Comparison of ENCODE assay signal across 8 cellular contexts in the genomic region with DNA sequence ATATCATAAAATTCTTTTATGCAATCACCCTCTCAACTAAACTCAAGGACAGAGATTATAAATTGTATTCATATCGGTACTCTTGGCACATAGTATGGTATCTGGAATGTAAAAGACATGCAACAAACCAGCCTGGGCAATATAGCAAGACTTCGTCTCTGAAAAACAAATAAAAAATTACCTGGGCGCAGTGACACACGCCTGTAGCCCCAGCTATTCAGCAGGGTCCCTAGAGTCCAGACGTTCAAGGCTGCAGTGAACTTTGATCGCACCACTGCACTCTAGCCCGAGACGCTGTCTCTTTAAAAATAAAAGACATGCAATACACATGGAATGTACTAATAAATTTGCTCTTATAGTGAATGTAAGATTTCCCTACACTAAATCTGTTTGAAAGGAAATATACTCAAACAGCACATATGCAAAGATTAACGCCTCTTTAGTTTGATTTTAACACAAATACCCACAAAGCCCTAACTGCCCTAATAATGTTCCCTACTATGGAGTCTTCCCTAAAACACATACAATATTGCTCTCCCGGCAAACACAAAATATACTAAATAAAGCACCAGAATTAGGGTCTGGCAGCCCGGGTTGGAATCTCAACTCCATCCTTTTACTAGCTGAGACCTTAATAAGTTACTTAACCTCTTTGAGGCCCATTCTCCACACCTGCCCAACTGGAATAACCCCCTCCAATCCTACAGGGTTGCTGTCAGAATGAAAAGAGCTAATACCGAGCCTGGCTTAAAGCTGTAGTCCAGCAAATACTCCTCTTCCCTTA. TPM values are rescaled to one million over a fixed set of nuclear protein-coding genes. Genes with fewer than 3 reads are reported as not detected.
A peak's percentile ranks its signal among the peaks of the same experiment; 100 is the strongest.
DNase-seq lines count a peak whose midpoint lies in the region; ATAC-seq, FAIRE-seq and TF ChIP-seq lines count a peak whose summit lies in the region.

No MANE protein-coding gene starts in this region.

- RAD21 ChIA-PET in GM12878 (lab: Charles Lee; ENCODE audit: unreplicated experiment): interaction anchor here (1.0 to 1.6 kb wide), 6 partner anchors 9 to 551 kb away, joined by 3 to 4 read pairs (median 3); no protein-coding TSS in a partner anchor

- TF ChIP-seq CTCF in GM12878 (IDR thresholded peaks at IDR 0.05 in 2 of 3, conservative IDR thresholded peaks at IDR 0.05 in 1 of 3; ENCODE audit: control insufficient read depth in 2 of 3, extremely low read depth in 1 of 3, insufficient read depth in 1 of 3, low read depth in 3 of 3, low read length in 3 of 3) (no peak), lower lobe of right lung (IDR thresholded peaks at IDR 0.05) (no peak), GM13976 (IDR thresholded peaks at IDR 0.05; ENCODE audit: borderline replicate concordance, control extremely low read depth, extremely low read depth, insufficient read depth, missing control alignments) (no peak)

- no peaks in the 10 kb centered on the region for H3K27me3 Mint-ChIP-seq in stimulated activated naive CD8-positive, alpha-beta T cell treated with anti-CD3 and anti-CD28 coated beads, Interleukin-15, Interleukin-2, amounts not matched to agents 100 ng/mL and 50 ng/mL, for 24 hours

- H3K4me1 Mint-ChIP-seq in stimulated activated naive CD8-positive, alpha-beta T cell treated with anti-CD3 and anti-CD28 coated beads, Interleukin-15, Interleukin-2, amounts not matched to agents 100 ng/mL and 50 ng/mL, for 24 hours (ENCODE audit: low read depth): peaks cover 49% of the 10 kb centered on the region

- H3K36me3 Mint-ChIP-seq in stimulated activated naive CD8-positive, alpha-beta T cell treated with anti-CD3 and anti-CD28 coated beads, Interleukin-15, Interleukin-2, amounts not matched to agents 100 ng/mL and 50 ng/mL, for 24 hours (ENCODE audit: low read depth): peaks cover 13% of the 10 kb centered on the region

- no peak for DNase-seq in stimulated activated naive CD8-positive, alpha-beta T cell treated with anti-CD3 and anti-CD28 coated beads, Interleukin-15, Interleukin-2, amounts not matched to agents 100 U/mL and 50 U/mL, for 24 hours
- no peak for DNase-seq in GM12878 (ENCODE audit: low read depth, low spot score)
- no peak for DNase-seq in lower lobe of right lung
- no peak for DNase-seq in NCI-H1417 treated with DMSO at 0.1 percent for 48 hours (lab: John Stamatoyannopoulos, UW)
- DNase-seq in GM13976 (ENCODE audit: low spot score): no peak

- CTCF ChIA-PET in GM12878 (lab: Yijun Ruan, JAX): interaction anchor here (1.2 to 1.6 kb wide), 3 partner anchors 9 to 531 kb away, joined by 3 to 5 read pairs (median 4); no protein-coding TSS in a partner anchor

- BruUV-seq in GM12878 (replicated peaks; lab: Mats Ljungman, UMichigan): no TSS peak

- H3K27ac ChIP-seq in GM12878 (ENCODE audit: control insufficient read depth, insufficient read depth) (peak overlapping the region; percentile 71), lower lobe of right lung (peak overlapping the region; percentile 85)

- WGBS in GM12878 (ENCODE audit: insufficient coverage, insufficient replicate concordance, low lambda C conversion rate, missing lambda C conversion rate): 79% methylated on average over 12 of the region's 12 CpGs

- no peaks in the 10 kb centered on the region; the same call in 2 of the 3 replicates for H3K9me3 ChIP-seq in GM12878 (replicated peaks; ENCODE audit: control insufficient read depth, insufficient read depth, low read length)
- H3K9me3 ChIP-seq in lower lobe of right lung: no peaks in the 10 kb centered on the region

- H3K9ac ChIP-seq in GM12878 (ENCODE audit: control insufficient read depth, insufficient read depth, low read length): peak overlapping the region; percentile 88

- TF ChIP-seq POLR2A in GM12878 (IDR thresholded peaks at IDR 0.05; ENCODE audit: low read depth, low read length): no peak

- peak overlapping the region; percentile 82 for H2AFZ ChIP-seq in GM12878 (ENCODE audit: control insufficient read depth, low read depth, low read length)

- no peak for TF ChIP-seq RAD21 in GM12878 (IDR thresholded peaks at IDR 0.05; ENCODE audit: insufficient read depth, low read depth, low read length)

- H3K4me1 ChIP-seq in GM12878 (ENCODE audit: control insufficient read depth, insufficient read depth, low read length) (no peaks in the 10 kb centered on the region), lower lobe of right lung (peaks cover 14% of the 10 kb centered on the region)

- ATAC-seq in stimulated activated naive CD8-positive, alpha-beta T cell treated with anti-CD3 and anti-CD28 coated beads, Interleukin-15, Interleukin-2, amounts not matched to agents 100 U/mL and 50 U/mL, for 24 hours: no peak
- no peak for ATAC-seq in GM12878
- peak in 1 of 2 donors; percentile 21 for ATAC-seq in lower lobe of right lung
- ATAC-seq in GM21447 (IDR thresholded peaks at IDR 0.05; ENCODE audit: unreplicated experiment): no peak
- ATAC-seq in GM18519 (IDR thresholded peaks at IDR 0.05; ENCODE audit: low FRiP score, unreplicated experiment): no peak

- no peak for FAIRE-seq in GM12878 (lab: Jason Lieb, UNC)

- POLR2A ChIA-PET in GM12878 (lab: Charles Lee): interaction anchor here (0.6 to 1.6 kb wide), 10 partner anchors 10 to 879 kb away, joined by 3 to 8 read pairs (median 4); partner anchors contain the start of gene MAP2K6

- peak overlapping the region; percentile 72 for H3K4me2 ChIP-seq in GM12878 (ENCODE audit: control insufficient read depth, insufficient read depth)

- peak overlapping the region; percentile 93 for H3K4me3 Mint-ChIP-seq in stimulated activated naive CD8-positive, alpha-beta T cell treated with anti-CD3 and anti-CD28 coated beads, Interleukin-15, Interleukin-2, amounts not matched to agents 100 ng/mL and 50 ng/mL, for 24 hours

- H3K9me3 Mint-ChIP-seq in stimulated activated naive CD8-positive, alpha-beta T cell treated with anti-CD3 and anti-CD28 coated beads, Interleukin-15, Interleukin-2, amounts not matched to agents 100 ng/mL and 50 ng/mL, for 24 hours: no peaks in the 10 kb centered on the region

- SMC1A ChIA-PET in GM12878 (lab: Charles Lee; ENCODE audit: uncharacterized antibody, unreplicated experiment): interaction anchor here (0.8 to 3.6 kb wide), 7 partner anchors 12 to 177 kb away, joined by 3 to 24 read pairs (median 4); partner anchors contain the start of gene MAP2K6

- TF ChIP-seq EP300 in GM12878 (IDR thresholded peaks at IDR 0.05; ENCODE audit: borderline replicate concordance in 1 of 2, control insufficient read depth in 1 of 2, low read depth in 2 of 2, low read length in 2 of 2): no peak

- H3K79me2 ChIP-seq in GM12878 (ENCODE audit: control insufficient read depth, insufficient read depth, low read length): peaks cover 32% of the 10 kb centered on the region

- peaks cover 0 to 4% of the 10 kb centered on the region in 2 experiments; a peak in 1 of 4 replicates for H3K36me3 ChIP-seq in GM12878 (ENCODE audit: control insufficient read depth in 2 of 2, insufficient read depth in 2 of 2, low read length in 1 of 2)
- H3K36me3 ChIP-seq in lower lobe of right lung: no peaks in the 10 kb centered on the region

- H3K27ac Mint-ChIP-seq in stimulated activated naive CD8-positive, alpha-beta T cell treated with anti-CD3 and anti-CD28 coated beads, Interleukin-15, Interleukin-2, amounts not matched to agents 100 ng/mL and 50 ng/mL, for 24 hours: peak overlapping the region; percentile 72

- in situ Hi-C loops in GM12878 (cut with MboI): loop anchor here (5.0 kb wide), 1 partner anchor 192 kb away; no protein-coding TSS in a partner anchor
- in situ Hi-C loops in GM13976 (cut with MboI; ENCODE audit: low sequenced_read_pairs, unreplicated experiment): no loop called here

- peak overlapping the region; percentile 76 for H3K4me3 ChIP-seq in GM12878
- peak overlapping the region; percentile 75 for H3K4me3 ChIP-seq in lower lobe of right lung

- H3K27me3 ChIP-seq in GM12878 (replicated peaks in 1 of 2; ENCODE audit: control insufficient read depth in 2 of 2, insufficient read depth in 2 of 2, low read length in 1 of 2) (no peaks in the 10 kb centered on the region), lower lobe of right lung (ENCODE audit: low read depth) (no peaks in the 10 kb centered on the region)

- intact Hi-C loops in GM12878 (cut with micrococcal nuclease; ENCODE audit: unreplicated experiment): loop anchor here (5.0 kb wide), 1 partner anchor 67 kb away; no protein-coding TSS in a partner anchor
- intact Hi-C loops in lower lobe of right lung (cut with DNase I): no loop called here

- no peaks in the 10 kb centered on the region for H4K20me1 ChIP-seq in GM12878 (ENCODE audit: control insufficient read depth, insufficient read depth)

TF ChIP-seq in GM12878, 131 proteins besides CTCF, POLR2A, EP300 and RAD21 (continues in another document):
- no peak for TF ChIP-seq IRF4 (IDR thresholded peaks at IDR 0.05; ENCODE audit: low read depth, low read length)

RNA-seq across cellular contexts. Expression of gene ABCA5, which starts 1.2 kb away (rescaled TPM):
- 357 and 358 TPM in 2 replicates for total RNA-seq in GM12878 (2013; cell fraction: nucleolus; rRNA removed)
- total RNA-seq in GM12878 (2014; rRNA removed): 17.5 and 22.0 TPM in 2 replicates
- total RNA-seq in GM12878 (2014; rRNA removed; fragmentation: Illumina TruSeq; extraction: Trizol): 26.1 and 31.4 TPM in 2 replicates
- 15.7 and 17.2 TPM in 2 replicates for total RNA-seq in GM12878 (2021)
- polyA plus RNA-seq in GM12878 (2011; ENCODE audit: low read depth): 12.6 TPM
- 25.4 and 46.9 TPM in 2 replicates for polyA plus RNA-seq in GM12878 (2011; rRNA removed)
- 5.0 and 7.0 TPM in 2 replicates for polyA plus RNA-seq in GM12878 (2011; cell fraction: cytosol; rRNA removed)
- 34.9 and 49.2 TPM in 2 replicates for polyA plus RNA-seq in GM12878 (2011; cell fraction: nucleus; rRNA removed)
- polyA plus RNA-seq in GM12878 (2012): 22.9 and 25.4 TPM in 2 replicates
- polyA plus RNA-seq in GM12878 (2014; fragmentation: Illumina TruSeq; extraction: Trizol): 14.5 and 22.9 TPM in 2 replicates
- polyA plus RNA-seq in GM12878 (2014; fragmentation: Nextera tagmentation; extraction: Ambion mirVana): 10 to 100 TPM; 11.8 to 31.1 TPM
- 12.3 and 15.6 TPM in 2 replicates for polyA plus RNA-seq in GM12878 (2014; rRNA removed)
- 10 to 100 TPM; 18.7 to 18.8 TPM for polyA plus RNA-seq in GM12878 (2016; fragmentation: Nextera tagmentation; extraction: Ambion mirVana)
- 29.2 and 33.4 TPM in 2 replicates for polyA minus RNA-seq in GM12878 (2011; rRNA and poly(A)+ RNA removed)
- 6.0 and 7.5 TPM in 2 replicates for polyA minus RNA-seq in GM12878 (2011; cell fraction: cytosol; rRNA and poly(A)+ RNA removed)
- polyA minus RNA-seq in GM12878 (2011; cell fraction: nucleus; rRNA and poly(A)+ RNA removed): 41.3 and 65.5 TPM in 2 replicates
- total RNA-seq in lower lobe of right lung: 20.5 TPM
